8 cellular contexts compared by ENCODE assay signal in the genomic region with DNA sequence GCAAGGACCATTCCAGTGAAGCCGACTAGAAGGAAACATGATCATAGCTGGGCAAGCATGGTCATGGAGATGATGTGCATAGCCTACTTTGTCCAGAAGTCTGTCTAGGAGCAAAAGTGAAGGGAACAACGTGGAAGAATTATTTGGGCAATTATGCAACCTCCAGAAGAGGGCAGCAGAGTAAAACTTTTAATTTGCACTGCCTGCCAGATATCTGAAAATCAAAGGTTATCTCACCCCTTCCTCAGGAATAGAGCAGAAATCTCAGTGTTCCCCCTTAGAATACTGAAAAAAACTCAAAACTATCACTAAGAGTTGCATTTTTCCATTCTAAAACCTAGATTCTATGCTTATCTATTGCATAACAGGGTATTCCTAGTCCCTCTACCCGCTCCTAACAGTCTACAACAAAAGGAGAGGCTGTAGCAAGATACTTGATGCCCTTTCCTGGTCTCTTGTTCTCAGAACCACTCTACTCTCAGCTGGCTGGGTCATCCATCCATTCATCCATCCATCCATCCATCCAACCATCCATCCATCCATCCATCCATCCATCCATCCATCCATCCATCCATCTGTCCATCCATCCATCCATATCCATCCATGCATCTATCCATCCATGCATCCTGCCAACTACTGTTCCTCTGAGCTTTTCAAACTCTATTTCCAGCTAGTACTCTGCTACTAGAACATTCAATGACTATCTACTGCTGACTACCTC. TPM values are rescaled to one million over a fixed set of nuclear protein-coding genes. Genes with fewer than 3 reads are reported as not detected.
A peak's percentile ranks its signal among the peaks of the same experiment; 100 is the strongest.
DNase-seq lines count a peak whose midpoint lies in the region; ATAC-seq, FAIRE-seq and TF ChIP-seq lines count a peak whose summit lies in the region.

No MANE protein-coding gene starts in this region.

- intact Hi-C loops in activated CD4-positive, alpha-beta T cell treated with anti-CD3 and anti-CD28 coated beads, Interleukin-2, amount 10 ng/mL, durations not matched to agents 24 days and 14 days (cut with micrococcal nuclease) = loop anchor here (1.0 to 5.0 kb wide), 5 partner anchors 237 to 629 kb away; no protein-coding TSS in a partner anchor

- H3K4me3 ChIP-seq in BLaER1 = no peak overlapping the region
- no peak overlapping the region for H3K4me3 ChIP-seq in GM06990 (replicated peaks; ENCODE audit: low read depth, low read length)

- FAIRE-seq in frontal cortex (lab: Jason Lieb, UNC) = peak; percentile 3

- no peak for DNase-seq in GM06990 (ENCODE audit: extremely low read depth, insufficient read length)
- DNase-seq in NCI-H1694 treated with DMSO at 0.1 percent for 48 hours (lab: John Stamatoyannopoulos, UW) = peak; percentile 11
- DNase-seq in activated CD4-positive, alpha-beta T cell treated with anti-CD3 and anti-CD28 coated beads, Interleukin-2, amount 10 ng/mL, durations not matched to agents 24 days and 14 days = peak; percentile 84
- DNase-seq in frontal cortex (ENCODE audit: low spot score in 2 of 2) = peak; percentile 18 to 29
- peak; percentile 64 for DNase-seq in pons (ENCODE audit: low spot score)

- no peak overlapping the region for H3K27ac Mint-ChIP-seq in activated CD4-positive, alpha-beta T cell treated with anti-CD3 and anti-CD28 coated beads, Interleukin-2, amount 10 ng/mL, durations not matched to agents 24 days and 14 days

- no peak overlapping the region for H3K4me3 Mint-ChIP-seq in activated CD4-positive, alpha-beta T cell treated with anti-CD3 and anti-CD28 coated beads, Interleukin-2, amount 10 ng/mL, durations not matched to agents 24 days and 14 days

- H4K20me1 ChIP-seq in BLaER1 = peaks cover 11% of the 10 kb centered on the region; the same call in 1 of the 2 replicates

- H3K4me2 ChIP-seq in BLaER1 = peak overlapping the region; percentile 57

- H3K36me3 ChIP-seq in BLaER1 (peaks cover 9% of the 10 kb centered on the region), GM06990 (ENCODE audit: control insufficient read depth, insufficient read depth, low read length) (no peaks in the 10 kb centered on the region)

- no peaks in the 10 kb centered on the region for H3K27me3 ChIP-seq in BLaER1
- H3K27me3 ChIP-seq in GM06990 (replicated peaks; ENCODE audit: control insufficient read depth, insufficient read depth, low read length) = no peaks in the 10 kb centered on the region

- no peak overlapping the region for H3K27ac ChIP-seq in BLaER1

- peaks cover 16% of the 10 kb centered on the region for H3K27me3 Mint-ChIP-seq in activated CD4-positive, alpha-beta T cell treated with anti-CD3 and anti-CD28 coated beads, Interleukin-2, amount 10 ng/mL, durations not matched to agents 24 days and 14 days

- H3K9me3 Mint-ChIP-seq in activated CD4-positive, alpha-beta T cell treated with anti-CD3 and anti-CD28 coated beads, Interleukin-2, amount 10 ng/mL, durations not matched to agents 24 days and 14 days = no peaks in the 10 kb centered on the region

- peaks cover 10% of the 10 kb centered on the region for H3K36me3 Mint-ChIP-seq in activated CD4-positive, alpha-beta T cell treated with anti-CD3 and anti-CD28 coated beads, Interleukin-2, amount 10 ng/mL, durations not matched to agents 24 days and 14 days (ENCODE audit: low read depth)

- TF ChIP-seq CTCF in GM06990 (IDR thresholded peaks at IDR 0.05; ENCODE audit: insufficient read depth, low read length, poor library complexity, severe bottlenecking) = peak; percentile 61

- H3K4me1 ChIP-seq in BLaER1 = peaks cover 19% of the 10 kb centered on the region

- H3K4me1 Mint-ChIP-seq in activated CD4-positive, alpha-beta T cell treated with anti-CD3 and anti-CD28 coated beads, Interleukin-2, amount 10 ng/mL, durations not matched to agents 24 days and 14 days = peaks cover 2% of the 10 kb centered on the region

- peaks cover 8% of the 10 kb centered on the region; the same call in 1 of the 2 replicates for H3K9me3 ChIP-seq in BLaER1

- no peak overlapping the region for H3K9ac ChIP-seq in BLaER1

- ATAC-seq in HG02571 (IDR thresholded peaks at IDR 0.05; ENCODE audit: unreplicated experiment) (no peak), HG03139 (IDR thresholded peaks at IDR 0.05; ENCODE audit: unreplicated experiment) (no peak)

RNA-seq across cellular contexts. Expression of a gene that starts 8.4 kb away (rescaled TPM):
- total RNA-seq in activated CD4-positive, alpha-beta T cell treated with anti-CD3 and anti-CD28 coated beads, Interleukin-2, amount 10 ng/mL, durations not matched to agents 24 days and 14 days = 15.9 and 17.0 TPM in 2 replicates
- 2.0 TPM for total RNA-seq in frontal cortex

RNA-seq across cellular contexts. Expression of a gene that starts 50.9 kb away (rescaled TPM):
- 35.4 and 37.6 TPM in 2 replicates for total RNA-seq in activated CD4-positive, alpha-beta T cell treated with anti-CD3 and anti-CD28 coated beads, Interleukin-2, amount 10 ng/mL, durations not matched to agents 24 days and 14 days
- total RNA-seq in frontal cortex = 52.2 TPM
